Comparison of ENCODE assay signal across 21 cellular contexts in the genomic region with DNA sequence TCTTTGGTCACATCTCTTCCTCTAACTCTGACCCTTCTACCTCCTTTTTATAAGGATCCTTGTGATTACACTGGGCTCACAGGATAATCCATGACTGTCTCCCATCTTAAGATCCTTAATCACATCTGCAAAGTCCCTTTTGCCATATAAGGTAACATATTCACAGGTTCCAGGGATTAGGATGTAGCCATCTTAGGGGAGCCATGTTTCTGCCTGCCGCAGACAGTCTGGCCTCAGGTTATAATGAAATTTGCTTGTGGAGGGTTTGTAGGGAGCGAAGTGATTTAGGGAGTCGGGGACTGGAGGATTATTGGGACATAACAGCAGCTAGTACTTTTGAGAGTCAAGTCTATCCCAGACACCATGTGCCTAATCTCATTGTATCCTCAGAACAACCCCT.
"Had no signal": no experiment of that assay in that cellular context is flagged by ENCODE, and none has a peak within 500 bp of the region (broad histone marks: within the 10 kb centered on the region; RNA-seq: fewer than 3 reads in every experiment).

No MANE protein-coding gene starts in this region.

- ATAC-seq: activated CD4-positive, alpha-beta T cell treated with anti-CD3 and anti-CD28 coated beads for 36 hours; activated naive CD4-positive, alpha-beta T cell treated with anti-CD3 and anti-CD28 coated beads, Interleukin-2, amount 50 U/mL, for 72 hours; esophagus mucosa; left ventricle myocardium superior; naive thymus-derived CD8-positive, alpha-beta T cell; pancreas; stimulated activated naive CD8-positive, alpha-beta T cell treated with anti-CD3 and anti-CD28 coated beads, Interleukin-15, Interleukin-2, amounts not matched to agents 100 U/mL and 50 U/mL, for 24 hours; WTC11 had no signal

- DNase-seq: activated CD4-positive, alpha-beta memory T cell treated with anti-CD3 and anti-CD28 coated beads, Interleukin-2, amount 10 ng/mL, durations not matched to agents 7 days and 5 days; activated CD4-positive, alpha-beta T cell treated with anti-CD3 and anti-CD28 coated beads for 36 hours; activated CD8-positive, alpha-beta memory T cell treated with anti-CD3 and anti-CD28 coated beads, Interleukin-2, amount 50 U/mL, for 48 hours; activated effector memory CD4-positive, alpha-beta T cell treated with anti-CD3 and anti-CD28 coated beads, Interleukin-2, amount 50 U/mL, for 16 hours; activated T-cell treated with anti-CD3 and anti-CD28 coated beads, Interleukin-2, amount 50 U/mL, for 48 hours; amniotic stem cell; effector CD4-positive, alpha-beta T cell; left ventricle myocardium superior; naive thymus-derived CD8-positive, alpha-beta T cell; pancreas; stimulated activated CD4-positive, alpha-beta T cell treated with anti-CD3 and anti-CD28 coated beads, Interleukin-12 subunit alpha, Interleukin-12 subunit beta, amount 100 ng/mL, for 4 hours; stimulated activated CD4-positive, alpha-beta T cell treated with anti-CD3 and anti-CD28 coated beads, Interleukin-1b, Interleukin-23, amount 100 ng/mL, for 48 hours; stimulated activated naive CD8-positive, alpha-beta T cell treated with anti-CD3 and anti-CD28 coated beads, Interleukin-15, Interleukin-2, amounts not matched to agents 100 U/mL and 50 U/mL, for 24 hours; substantia nigra; SW 1271 had no signal

- H3K27ac Mint-ChIP-seq: activated CD4-positive, alpha-beta memory T cell treated with anti-CD3 and anti-CD28 coated beads, Interleukin-2, amount 10 ng/mL, durations not matched to agents 7 days and 5 days; activated CD4-positive, alpha-beta T cell treated with anti-CD3 and anti-CD28 coated beads for 36 hours; activated naive CD4-positive, alpha-beta T cell treated with anti-CD3 and anti-CD28 coated beads, Interleukin-2, amount 50 U/mL, for 72 hours; memory B cell had no signal

- H3K4me3 Mint-ChIP-seq: activated CD4-positive, alpha-beta memory T cell treated with anti-CD3 and anti-CD28 coated beads, Interleukin-2, amount 10 ng/mL, durations not matched to agents 7 days and 5 days; activated CD4-positive, alpha-beta T cell treated with anti-CD3 and anti-CD28 coated beads for 36 hours; memory B cell; naive thymus-derived CD8-positive, alpha-beta T cell; T-helper 2 cell treated with Interferon-gamma antibody and Interleukin-4, amounts not matched to agents 5 μg/mL and 100 μg/mL, for 36 hours; WTC11 had no signal

- H3K27ac ChIP-seq: pancreas had no signal

- H3K27me3 ChIP-seq: pancreas, tibial nerve had no signal

- H3K9me3 Mint-ChIP-seq: activated naive CD4-positive, alpha-beta T cell treated with anti-CD3 and anti-CD28 coated beads, Interleukin-2, amount 50 U/mL, for 72 hours; memory B cell; naive thymus-derived CD8-positive, alpha-beta T cell; T-helper 2 cell treated with Interferon-gamma antibody and Interleukin-4, amounts not matched to agents 5 μg/mL and 100 μg/mL, for 36 hours had no signal

- H3K4me3 ChIP-seq: pancreas, tibial nerve had no signal

- H3K9me3 ChIP-seq: pancreas had no signal
